9 cellular contexts compared by ENCODE assay signal in the genomic region with DNA sequence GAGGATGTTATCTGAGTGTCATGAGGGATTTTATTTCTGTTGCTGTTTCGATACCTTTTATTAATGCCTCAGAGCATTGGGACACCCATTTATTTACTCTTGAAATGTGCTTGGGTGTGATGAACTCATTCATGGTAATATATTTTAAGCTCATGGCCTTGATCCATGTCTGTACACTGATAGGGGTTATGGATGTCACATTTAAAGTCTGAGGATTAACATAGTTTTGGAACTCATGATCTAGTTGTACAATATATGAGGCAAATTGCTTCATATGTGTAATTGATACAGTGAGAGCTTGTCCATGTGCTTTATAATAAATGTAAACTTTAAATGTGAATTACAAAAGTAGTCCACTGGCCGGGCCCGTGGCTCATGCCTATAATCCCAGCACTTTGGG. TPM values are rescaled to one million over a fixed set of nuclear protein-coding genes. Genes with fewer than 3 reads are reported as not detected.
DNase-seq lines count a peak whose midpoint lies in the region; TF ChIP-seq lines count a peak whose summit lies in the region.
"Had no signal": no experiment of that assay in that cellular context is flagged by ENCODE, and none has a peak within 500 bp of the region (broad histone marks: within the 10 kb centered on the region; RNA-seq: fewer than 3 reads in every experiment).

No MANE protein-coding gene starts in this region.

- no peak overlapping the region for H3K27ac ChIP-seq in iPS-20b (ENCODE audit: low read length)
- peak overlapping the region; percentile 98 to 100 for H3K27ac ChIP-seq in testis

- H3K27me3 ChIP-seq in iPS-20b (ENCODE audit: insufficient read depth, low read length) = no peaks in the 10 kb centered on the region
- H3K27me3 ChIP-seq in testis = no peaks in the 10 kb centered on the region

- TF ChIP-seq POLR2A in testis (IDR thresholded peaks at IDR 0.05) = no peak

- H3K4me3 ChIP-seq in iPS-20b (ENCODE audit: low read length) (peak overlapping the region; percentile 90), testis (no peak overlapping the region)

- H3K4me1 ChIP-seq in iPS-20b (ENCODE audit: insufficient read depth, low read length) (no peaks in the 10 kb centered on the region), testis (peaks cover 15% of the 10 kb centered on the region)

- peaks cover 32% of the 10 kb centered on the region for H3K4me1 Mint-ChIP-seq in activated CD4-positive, alpha-beta T cell treated with anti-CD3 and anti-CD28 coated beads, Interleukin-2, amount 10 ng/mL, durations not matched to agents 7 days and 5 days
- H3K4me1 Mint-ChIP-seq in activated naive CD8-positive, alpha-beta T cell (ENCODE audit: low read depth) = peaks cover 37% of the 10 kb centered on the region

- H3K27me3 Mint-ChIP-seq in activated CD4-positive, alpha-beta T cell treated with anti-CD3 and anti-CD28 coated beads, Interleukin-2, amount 10 ng/mL, durations not matched to agents 7 days and 5 days = no peaks in the 10 kb centered on the region
- no peaks in the 10 kb centered on the region for H3K27me3 Mint-ChIP-seq in activated naive CD8-positive, alpha-beta T cell

- 38 to 51% methylated on average over 3 of the region's 3 CpGs for WGBS in testis, 2 donors

- H3K9ac ChIP-seq in iPS-20b (ENCODE audit: low read depth, low read length) = 0 out of 2 replicates have a peak overlapping the region, but pooled peaks have one; percentile 81

- H3K36me3 Mint-ChIP-seq in activated CD4-positive, alpha-beta T cell treated with anti-CD3 and anti-CD28 coated beads, Interleukin-2, amount 10 ng/mL, durations not matched to agents 7 days and 5 days (ENCODE audit: low read depth) = peaks cover 3% of the 10 kb centered on the region
- no peaks in the 10 kb centered on the region for H3K36me3 Mint-ChIP-seq in activated naive CD8-positive, alpha-beta T cell

- no peaks in the 10 kb centered on the region; the same call in 1 of the 2 replicates for H3K36me3 ChIP-seq in iPS-20b (ENCODE audit: insufficient read depth, low read depth, low read length)
- no peaks in the 10 kb centered on the region for H3K36me3 ChIP-seq in testis (ENCODE audit: low read depth, missing control alignments)

- no peak for DNase-seq in activated CD4-positive, alpha-beta T cell treated with anti-CD3 and anti-CD28 coated beads, Interleukin-2, amount 10 ng/mL, durations not matched to agents 7 days and 5 days
- DNase-seq in activated CD4-positive, alpha-beta T cell treated with anti-CD3 and anti-CD28 coated beads for 4 hours = no peak
- DNase-seq in testis (no peak), LoVo (ENCODE audit: low spot score) (no peak), NCI-H1694 (lab: John Stamatoyannopoulos, UW) (no peak), NCI-H345 treated with DMSO at 0.1 percent for 48 hours (lab: John Stamatoyannopoulos, UW; ENCODE audit: unreplicated experiment) (no peak)
- DNase-seq: stimulated activated naive CD4-positive, alpha-beta T cell had no signal

- H3K4me3 Mint-ChIP-seq in activated CD4-positive, alpha-beta T cell treated with anti-CD3 and anti-CD28 coated beads, Interleukin-2, amount 10 ng/mL, durations not matched to agents 7 days and 5 days = peak overlapping the region; percentile 87
- H3K4me3 Mint-ChIP-seq in activated naive CD8-positive, alpha-beta T cell = peak overlapping the region; percentile 96

- intact Hi-C loops in testis (cut with DNase I; ENCODE audit: low total_unique reads) = loop anchor here (10.0 kb wide), 1 partner anchor 136 kb away; no protein-coding TSS in a partner anchor

- CTCF ChIA-PET in activated CD4-positive, alpha-beta T cell treated with anti-CD3 and anti-CD28 coated beads, Interleukin-2, amount 10 ng/mL, durations not matched to agents 7 days and 5 days (lab: Charles Lee) = no interaction called here

- no peak overlapping the region for H3K27ac Mint-ChIP-seq in activated CD4-positive, alpha-beta T cell treated with anti-CD3 and anti-CD28 coated beads, Interleukin-2, amount 10 ng/mL, durations not matched to agents 7 days and 5 days
- H3K27ac Mint-ChIP-seq in activated naive CD8-positive, alpha-beta T cell = peak overlapping the region; percentile 64

- H3K9me3 ChIP-seq in iPS-20b (ENCODE audit: insufficient read depth, low read depth, low read length) (no peaks in the 10 kb centered on the region), testis (no peaks in the 10 kb centered on the region)

- POLR2A ChIA-PET in activated CD4-positive, alpha-beta T cell treated with anti-CD3 and anti-CD28 coated beads, Interleukin-2, amount 10 ng/mL, durations not matched to agents 7 days and 5 days (lab: Charles Lee) = no interaction called here

- TF ChIP-seq CTCF in testis (IDR thresholded peaks at IDR 0.05) = no peak

- no peaks in the 10 kb centered on the region for H3K9me3 Mint-ChIP-seq in activated CD4-positive, alpha-beta T cell treated with anti-CD3 and anti-CD28 coated beads, Interleukin-2, amount 10 ng/mL, durations not matched to agents 7 days and 5 days
- H3K9me3 Mint-ChIP-seq in activated naive CD8-positive, alpha-beta T cell (ENCODE audit: low read depth) = no peaks in the 10 kb centered on the region

RNA-seq across cellular contexts. Expression of a gene that starts 23.0 kb away (rescaled TPM):
- total RNA-seq in activated CD4-positive, alpha-beta T cell treated with anti-CD3 and anti-CD28 coated beads, Interleukin-2, amount 10 ng/mL, durations not matched to agents 7 days and 5 days = 10 to 100 TPM; 10.1 to 11.1 TPM
- 10 to 100 TPM; 38.7 to 46.7 TPM for total RNA-seq in testis
- polyA plus RNA-seq in testis (ENCODE audit: insufficient read depth, low read depth, low replicate concordance) = 37.9 TPM
